Comparison of ENCODE assay signal across 8 cellular contexts in genomic region chr7:135801045-135801693, GRCh38. TPM values are rescaled to one million over a fixed set of nuclear protein-coding genes. Genes with fewer than 3 reads are reported as not detected.
DNase-seq lines count a peak whose midpoint lies in the region; ATAC-seq and TF ChIP-seq lines count a peak whose summit lies in the region.

No MANE protein-coding gene starts in this region.

- no peak overlapping the region for H3K4me3 ChIP-seq in sigmoid colon

- TF ChIP-seq CTCF in sigmoid colon (IDR thresholded peaks at IDR 0.05), result peak; percentile 66 to 75 (median 74)

- TF ChIP-seq POLR2A in sigmoid colon (IDR thresholded peaks at IDR 0.05), result no peak

- H3K27ac ChIP-seq in sigmoid colon, result no peak overlapping the region

- peaks cover 0 to 29% (median 14%) of the 10 kb centered on the region in 4 donors for H3K4me1 ChIP-seq in sigmoid colon

- no peaks in the 10 kb centered on the region for H3K9me3 ChIP-seq in sigmoid colon

- no peak for TF ChIP-seq EP300 in sigmoid colon (IDR thresholded peaks at IDR 0.05)

- 37 to 39% methylated on average over 16 of the region's 16 CpGs for WGBS in sigmoid colon, 2 donors

- DNase-seq in DMS79 treated with DMSO at 0.1 percent for 48 hours (lab: John Stamatoyannopoulos, UW) (peak; percentile 92), GM19240 (ENCODE audit: insufficient read length, low spot score) (peak; percentile 38), NCI-H748 (lab: John Stamatoyannopoulos, UW; ENCODE audit: unreplicated experiment) (peak; percentile 89), amniotic stem cell (lab: John Stamatoyannopoulos, UW) (peak; percentile 72), hepatic stellate cell (ENCODE audit: low spot score) (peak; percentile 53), sigmoid colon (no peak), occipital lobe (lab: John Stamatoyannopoulos, UW) (no peak)

- no peaks in the 10 kb centered on the region for H3K27me3 ChIP-seq in sigmoid colon

- H3K36me3 ChIP-seq in sigmoid colon, result no peaks in the 10 kb centered on the region

- peak; percentile 76 for ATAC-seq in HG03575 (IDR thresholded peaks at IDR 0.05; ENCODE audit: extremely low read depth, insufficient number of reproducible peaks, low FRiP score, unreplicated experiment)

- intact Hi-C loops in sigmoid colon (cut with DNase I), result loop anchor here (1.0 to 10.0 kb wide), 5 partner anchors 208 to 1791 kb away; partner anchors contain the start of gene CHRM2

RNA-seq across cellular contexts. Expression of gene FAM180A, which starts 52.6 kb away (rescaled TPM):
- 1 to 10 TPM in 3 of 4 donors, under 1 TPM in 1; 0.95 to 8.9 (median 6.1) TPM for total RNA-seq in sigmoid colon
- 1 to 10 TPM in 1 of 3 donors, under 1 TPM in 1, not detected in 1; 0.60 to 1.8 TPM for polyA plus RNA-seq in sigmoid colon
- total RNA-seq in occipital lobe, result not detected

Comparison
In these comparisons a context has a peak if more than half of its experiments do, and no peak if none do; other contexts are left out.
1. DNase-seq: peak in DMS79 treated with DMSO at 0.1 percent for 48 hours (single experiment), GM19240 (single experiment), NCI-H748 (single experiment), amniotic stem cell (single experiment) and hepatic stellate cell (single experiment); none in sigmoid colon (single experiment) and occipital lobe (single experiment).